25 cellular contexts compared by ENCODE assay signal in the genomic region with DNA sequence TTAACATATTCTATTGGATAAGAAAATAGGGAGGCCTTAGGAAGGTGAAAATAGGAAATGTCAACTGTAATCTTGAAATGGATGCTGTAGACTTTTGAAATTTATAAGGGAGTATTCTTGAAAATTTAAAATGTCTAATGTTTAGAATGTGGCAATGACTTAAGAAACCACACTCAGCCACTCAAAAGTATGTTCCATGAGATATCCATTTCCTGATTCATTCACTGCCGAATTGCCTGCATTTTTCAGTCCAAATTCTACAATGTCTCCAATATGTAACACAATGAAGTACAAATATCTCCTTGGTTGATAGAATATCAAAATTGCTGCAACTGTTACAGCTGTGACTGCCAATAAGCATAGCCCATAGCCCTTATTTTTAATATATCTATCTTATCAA. TPM values are rescaled to one million over a fixed set of nuclear protein-coding genes. Genes with fewer than 3 reads are reported as not detected.
DNase-seq lines count a peak whose midpoint lies in the region; FAIRE-seq and TF ChIP-seq lines count a peak whose summit lies in the region.
"Had no signal": no experiment of that assay in that cellular context is flagged by ENCODE, and none has a peak within 500 bp of the region (broad histone marks: within the 10 kb centered on the region; RNA-seq: fewer than 3 reads in every experiment).

No MANE protein-coding gene starts in this region.

- no peaks in the 10 kb centered on the region for H3K27me3 ChIP-seq in osteoblast (ENCODE audit: insufficient read depth, low read length)
- H3K27me3 ChIP-seq: BLaER1 had no signal

- H3K4me3 ChIP-seq in cardiac fibroblast (replicated peaks in 1 of 2; ENCODE audit: low read depth in 2 of 2, low read length in 2 of 2) = no peak overlapping the region
- H3K4me3 ChIP-seq in osteoblast (ENCODE audit: insufficient read depth, low read length) = no peak overlapping the region
- H3K4me3 ChIP-seq: A549, BLaER1, HAP-1 had no signal

- no peaks in the 10 kb centered on the region for H3K79me2 ChIP-seq in osteoblast (ENCODE audit: insufficient read depth, low read length)

- DNase-seq in EH (ENCODE audit: low read depth) = peak; percentile 53
- peak; percentile 33 to 38 for DNase-seq in cardiac fibroblast (ENCODE audit: low read depth in 2 of 2)
- DNase-seq in fibroblast of peridontal ligament (ENCODE audit: extremely low read depth) = peak; percentile 65
- DNase-seq in osteoblast (ENCODE audit: insufficient read length, low spot score, missing footprints) = peak; percentile 30
- no peak for DNase-seq in frontal cortex (ENCODE audit: low spot score in 2 of 2)
- no peak for DNase-seq in globus pallidus (ENCODE audit: low spot score)
- DNase-seq in SHP77 treated with DMSO at 0.1 percent for 48 hours (lab: John Stamatoyannopoulos, UW) = no peak
- no peak for DNase-seq in ecto neural progenitor cell (ENCODE audit: low spot score)
- DNase-seq: 8988T; Caco-2; CD4-positive, CD25-positive, alpha-beta regulatory T cell; CD8-positive, alpha-beta T cell; DMS153; DMS79; GF-D8; GOT3; HFFc6 had no signal

- TF ChIP-seq CTCF in cardiac fibroblast (IDR thresholded peaks at IDR 0.05; ENCODE audit: low read depth, low read length) (no peak), osteoblast (IDR thresholded peaks at IDR 0.05; ENCODE audit: extremely low read depth, low read depth, low read length) (no peak)

- no peak overlapping the region for H3K27ac ChIP-seq in osteoblast (ENCODE audit: low read depth, low read length)
- H3K27ac ChIP-seq: A549, BLaER1, C4-2B had no signal

- H2AFZ ChIP-seq in osteoblast (ENCODE audit: low read length) = no peak overlapping the region

- H3K4me1 ChIP-seq in osteoblast (ENCODE audit: insufficient read depth, low read length) = peaks cover 5% of the 10 kb centered on the region
- H3K4me1 ChIP-seq: A549, BLaER1, Caco-2, HAP-1 had no signal

- H3K4me2 ChIP-seq in osteoblast (ENCODE audit: insufficient read depth, low read length) = no peak overlapping the region
- H3K4me2 ChIP-seq: A549, BLaER1 had no signal

- no peaks in the 10 kb centered on the region for H3K36me3 ChIP-seq in osteoblast (ENCODE audit: insufficient read depth, low read length)
- H3K36me3 ChIP-seq: BLaER1, HAP-1 had no signal

- no peaks in the 10 kb centered on the region for H3K9me3 ChIP-seq in osteoblast (ENCODE audit: low read depth, low read length)
- H3K9me3 ChIP-seq: A549, BLaER1, Caco-2, HAP-1 had no signal

- FAIRE-seq in frontal cortex (lab: Jason Lieb, UNC) = no peak
- FAIRE-seq: A549, GM12891, GM18507, H54 had no signal

- H4K20me1 ChIP-seq in osteoblast (ENCODE audit: insufficient read depth, low read length) = no peaks in the 10 kb centered on the region
- H4K20me1 ChIP-seq: BLaER1 had no signal

RNA-seq across cellular contexts. Expression of gene PRKG1, which starts 25.9 kb away (rescaled TPM):
- total RNA-seq in osteoblast (19.5 and 32.1 TPM in 2 replicates), frontal cortex (15.5 TPM)
- total RNA-seq: B cell; CD8-positive, alpha-beta T cell had no signal

Comparison
In these comparisons a context has a peak if more than half of its experiments do, and no peak if none do; other contexts are left out.
1. DNase-seq: peak in EH (single experiment), cardiac fibroblast (2 of 2), fibroblast of peridontal ligament (single experiment) and osteoblast (single experiment); none in frontal cortex (0 of 2), globus pallidus (single experiment), SHP77 treated with DMSO at 0.1 percent for 48 hours (single experiment) and ecto neural progenitor cell (single experiment).